In the genomic region with DNA sequence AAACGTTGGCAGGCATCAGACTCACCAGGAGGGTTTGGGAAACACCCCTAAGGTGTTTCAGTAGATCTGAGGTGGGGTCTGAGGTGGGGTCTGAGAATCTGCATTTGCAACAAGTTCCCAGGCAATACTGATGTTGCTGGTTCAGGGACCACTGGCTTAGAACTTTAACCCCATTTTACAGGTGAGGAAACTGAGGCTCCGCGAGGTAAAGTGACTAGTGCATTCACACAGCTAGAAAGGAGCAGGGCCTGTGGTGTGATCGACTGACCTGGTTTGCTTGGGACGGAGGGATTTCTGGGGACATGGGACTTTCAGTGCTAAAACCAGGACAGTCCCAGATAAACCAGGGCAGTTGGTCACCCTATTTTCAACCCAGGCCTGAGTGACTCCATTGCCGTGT, we compare ENCODE assay signal across 28 cellular contexts.
"Had no signal": no experiment of that assay in that cellular context is flagged by ENCODE, and none has a peak within 500 bp of the region (broad histone marks: within the 10 kb centered on the region; RNA-seq: fewer than 3 reads in every experiment).

No MANE protein-coding gene starts in this region.

- H3K27ac ChIP-seq: brain microvascular endothelial cell, colonic mucosa, epithelial cell of prostate, esophagus squamous epithelium, gastroesophageal sphincter had no signal

- H3K27ac Mint-ChIP-seq: activated CD4-positive, alpha-beta memory T cell treated with anti-CD3 and anti-CD28 coated beads for 36 hours; activated CD4-positive, alpha-beta T cell treated with anti-CD3 and anti-CD28 coated beads for 36 hours; activated CD4-positive, alpha-beta T cell treated with anti-CD3 and anti-CD28 coated beads, Interleukin-2, amount 10 ng/mL, durations not matched to agents 24 days and 14 days; activated CD8-positive, alpha-beta T cell treated with anti-CD3 and anti-CD28 coated beads, Interleukin-2, amount 10 ng/mL, durations not matched to agents 7 days and 5 days; activated naive CD8-positive, alpha-beta T cell; activated T-helper 17 cell treated with anti-CD3 and anti-CD28 coated beads, Interleukin-2, amount 50 U/mL, for 72 hours; effector memory CD8-positive, alpha-beta T cell; T-helper 17 cell; T-helper 2 cell treated with Interferon-gamma antibody and Interleukin-4, amounts not matched to agents 5 μg/mL and 100 μg/mL, for 36 hours had no signal

- H3K36me3 Mint-ChIP-seq: activated CD4-positive, alpha-beta memory T cell treated with anti-CD3 and anti-CD28 coated beads for 36 hours; activated naive CD8-positive, alpha-beta T cell had no signal

- H3K4me1 Mint-ChIP-seq: activated CD4-positive, alpha-beta T cell treated with anti-CD3 and anti-CD28 coated beads for 36 hours; activated CD4-positive, alpha-beta T cell treated with anti-CD3 and anti-CD28 coated beads, Interleukin-2, amount 10 ng/mL, durations not matched to agents 24 days and 14 days; activated T-helper 17 cell treated with anti-CD3 and anti-CD28 coated beads, Interleukin-2, amount 50 U/mL, for 72 hours; T-helper 17 cell had no signal

- DNase-seq: activated CD4-positive, alpha-beta memory T cell treated with anti-CD3 and anti-CD28 coated beads for 36 hours; activated CD4-positive, alpha-beta T cell treated with anti-CD3 and anti-CD28 coated beads for 36 hours; activated CD4-positive, alpha-beta T cell treated with anti-CD3 and anti-CD28 coated beads, Interleukin-2, amount 10 ng/mL, durations not matched to agents 24 days and 14 days; activated CD4-positive, CD25-positive, alpha-beta regulatory T cell; activated CD4-positive, CD25-positive, alpha-beta regulatory T cell treated with anti-CD3 and anti-CD28 coated beads, Interleukin-2, amount 50 U/mL, for 72 hours; activated CD8-positive, alpha-beta T cell treated with anti-CD3 and anti-CD28 coated beads, Interleukin-2, amount 10 ng/mL, durations not matched to agents 7 days and 5 days; activated effector memory CD4-positive, alpha-beta T cell treated with Interleukin-2 at 50 U/mL for 16 hours; activated gamma-delta T cell treated with Interleukin-2 at 50 U/mL for 16 hours; activated naive CD4-positive, alpha-beta T cell treated with anti-CD3 and anti-CD28 coated beads, Interleukin-2, amount 50 U/mL, for 16 hours; activated naive CD4-positive, alpha-beta T cell treated with Interleukin-2 at 50 U/mL for 16 hours; activated T-cell treated with anti-CD3 and anti-CD28 coated beads, Interleukin-2, amount 50 U/mL, for 4 hours; amniotic stem cell; anterior cingulate cortex; brain microvascular endothelial cell; central memory CD4-positive, alpha-beta T cell; cerebellar nuclear complex; colonic mucosa; effector memory CD8-positive, alpha-beta T cell; esophagus squamous epithelium; foreskin melanocyte; T-helper 1 cell; T-helper 17 cell; T1000 had no signal

- H3K4me3 Mint-ChIP-seq: activated CD4-positive, alpha-beta memory T cell treated with anti-CD3 and anti-CD28 coated beads for 36 hours; activated CD4-positive, alpha-beta T cell treated with anti-CD3 and anti-CD28 coated beads for 36 hours; activated CD4-positive, alpha-beta T cell treated with anti-CD3 and anti-CD28 coated beads, Interleukin-2, amount 10 ng/mL, durations not matched to agents 24 days and 14 days; activated CD8-positive, alpha-beta T cell treated with anti-CD3 and anti-CD28 coated beads, Interleukin-2, amount 10 ng/mL, durations not matched to agents 7 days and 5 days; activated naive CD8-positive, alpha-beta T cell; activated T-cell treated with anti-CD3 and anti-CD28 coated beads, Interleukin-2, amount 50 U/mL, for 4 hours; activated T-helper 17 cell treated with anti-CD3 and anti-CD28 coated beads, Interleukin-2, amount 50 U/mL, for 72 hours; effector memory CD8-positive, alpha-beta T cell; T-helper 17 cell; T-helper 2 cell treated with Interferon-gamma antibody and Interleukin-4, amounts not matched to agents 5 μg/mL and 100 μg/mL, for 36 hours had no signal

- H3K36me3 ChIP-seq: brain microvascular endothelial cell, colonic mucosa, esophagus squamous epithelium, gastroesophageal sphincter had no signal

- H3K27me3 Mint-ChIP-seq: activated CD4-positive, alpha-beta memory T cell treated with anti-CD3 and anti-CD28 coated beads for 36 hours; activated CD4-positive, alpha-beta T cell treated with anti-CD3 and anti-CD28 coated beads for 36 hours; activated CD4-positive, alpha-beta T cell treated with anti-CD3 and anti-CD28 coated beads, Interleukin-2, amount 10 ng/mL, durations not matched to agents 24 days and 14 days had no signal

- H3K9me3 ChIP-seq: colonic mucosa, esophagus squamous epithelium, gastroesophageal sphincter had no signal

- H3K27me3 ChIP-seq: brain microvascular endothelial cell, colonic mucosa, gastroesophageal sphincter had no signal

- H3K9me3 Mint-ChIP-seq: activated CD4-positive, alpha-beta memory T cell treated with anti-CD3 and anti-CD28 coated beads for 36 hours; activated CD4-positive, alpha-beta T cell treated with anti-CD3 and anti-CD28 coated beads, Interleukin-2, amount 10 ng/mL, durations not matched to agents 24 days and 14 days; activated T-cell treated with anti-CD3 and anti-CD28 coated beads, Interleukin-2, amount 50 U/mL, for 4 hours; activated T-helper 17 cell treated with anti-CD3 and anti-CD28 coated beads, Interleukin-2, amount 50 U/mL, for 72 hours; effector memory CD8-positive, alpha-beta T cell had no signal

- H3K4me3 ChIP-seq: colonic mucosa, esophagus squamous epithelium, gastroesophageal sphincter had no signal

- ATAC-seq: activated CD4-positive, alpha-beta T cell treated with anti-CD3 and anti-CD28 coated beads for 36 hours; activated CD8-positive, alpha-beta T cell treated with anti-CD3 and anti-CD28 coated beads, Interleukin-2, amount 10 ng/mL, durations not matched to agents 7 days and 5 days; activated T-cell treated with anti-CD3 and anti-CD28 coated beads, Interleukin-2, amount 50 U/mL, for 4 hours; activated T-helper 17 cell treated with anti-CD3 and anti-CD28 coated beads, Interleukin-2, amount 50 U/mL, for 72 hours; effector memory CD8-positive, alpha-beta T cell; gastroesophageal sphincter; T-helper 17 cell had no signal

- H3K4me1 ChIP-seq: colonic mucosa, esophagus squamous epithelium, gastroesophageal sphincter had no signal
